In the genomic region with DNA sequence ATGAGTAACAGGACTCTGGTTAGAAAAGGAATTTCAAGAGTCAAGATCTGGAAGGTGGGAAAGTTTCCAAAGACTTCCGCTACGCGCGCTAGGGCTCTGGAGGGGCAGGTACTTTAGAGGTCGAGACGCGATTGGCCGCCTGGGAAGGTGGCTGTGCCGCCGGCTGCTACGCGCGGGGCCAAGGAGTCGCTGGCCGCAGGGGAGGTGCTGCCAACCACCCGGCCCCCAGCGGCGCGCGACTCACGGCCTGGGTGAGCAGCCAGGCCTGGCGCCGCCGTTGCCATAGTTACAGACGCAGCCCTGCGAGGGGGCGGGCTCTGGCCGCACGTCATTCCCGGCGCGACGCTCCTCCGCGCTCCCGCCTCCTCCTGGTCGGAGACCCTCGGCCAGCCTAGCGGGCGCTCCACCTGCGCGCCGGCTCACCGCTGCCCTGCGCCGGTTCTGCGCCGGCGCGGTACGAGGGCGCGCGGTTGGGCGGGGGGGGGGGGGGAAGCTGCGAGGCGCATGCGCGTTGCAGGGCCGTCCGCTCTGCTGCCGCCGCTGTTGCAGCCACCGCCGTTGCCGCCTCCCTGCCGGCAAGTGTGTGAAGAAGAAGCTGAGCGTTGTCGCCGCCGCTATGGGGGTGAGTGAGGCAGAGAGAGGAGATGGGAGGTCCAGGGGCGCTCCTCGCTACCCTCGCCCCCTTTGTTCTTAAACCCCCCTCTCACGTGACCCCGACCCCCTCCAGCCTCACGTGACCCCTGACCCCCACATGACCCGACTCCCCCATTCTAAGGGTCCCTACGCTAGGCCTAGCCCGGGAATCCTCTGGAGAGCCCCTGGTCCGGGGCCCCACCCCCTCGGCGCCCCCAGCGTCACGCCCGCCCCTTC, we compare ENCODE assay signal across 8 cellular contexts. TPM values are rescaled to one million over a fixed set of nuclear protein-coding genes. Genes with fewer than 3 reads are reported as not detected.
DNase-seq lines count a peak whose midpoint lies in the region; ATAC-seq and TF ChIP-seq lines count a peak whose summit lies in the region.

A gene (plus strand): TSS at position 522 of the 870 bp plus-strand sequence. CDS start 95 bp downstream, at position 617.

- ATAC-seq in CD8-positive, alpha-beta T cell = peak; percentile 84
- peak; percentile 82 for ATAC-seq in GM19455 (IDR thresholded peaks at IDR 0.05; ENCODE audit: unreplicated experiment)
- peak; percentile 94 for ATAC-seq in lung (ENCODE audit: insufficient read depth, low FRiP score)

- H3K9me3 Mint-ChIP-seq in CD8-positive, alpha-beta T cell = no peaks in the 10 kb centered on the region
- H3K9me3 Mint-ChIP-seq in activated CD4-positive, alpha-beta memory T cell treated with anti-CD3 and anti-CD28 coated beads for 36 hours = no peaks in the 10 kb centered on the region

- H3K27ac ChIP-seq in CD8-positive, alpha-beta T cell (ENCODE audit: low read depth, low read length) = peak within 1 kb of the TSS; percentile 49
- H3K27ac ChIP-seq in duodenal mucosa (ENCODE audit: low read depth, low read length) = no peak within 1 kb of the TSS
- peak within 1 kb of the TSS; percentile 76 for H3K27ac ChIP-seq in lung (ENCODE audit: low read depth in 1 of 2, low read length in 1 of 2)

- 0% methylated on average over 61 to 82 of the region's 86 CpGs for WGBS in lung, 2 donors

- H3K9ac ChIP-seq in duodenal mucosa (ENCODE audit: low read depth in 1 of 2, low read length in 2 of 2) = peak within 1 kb of the TSS; percentile 77 to 80

- H3K4me3 ChIP-seq in CD8-positive, alpha-beta T cell (ENCODE audit: low read depth, low read length) = peak within 1 kb of the TSS; percentile 73
- H3K4me3 ChIP-seq in duodenal mucosa (ENCODE audit: low read depth in 1 of 2, low read length in 2 of 2) (peak within 1 kb of the TSS; percentile 85 to 87), lung (peak within 1 kb of the TSS; percentile 70)

- no peaks in the 10 kb centered on the region for H3K36me3 ChIP-seq in CD8-positive, alpha-beta T cell (ENCODE audit: insufficient read depth, low read length)
- H3K36me3 ChIP-seq in duodenal mucosa (ENCODE audit: control insufficient read depth in 1 of 2, insufficient read depth in 2 of 2, low read length in 2 of 2) (no peaks in the 10 kb centered on the region), lung (ENCODE audit: control insufficient read depth in 2 of 2, insufficient read depth in 2 of 2, low read length in 2 of 2) (no peaks in the 10 kb centered on the region)

- DNase-seq in CD8-positive, alpha-beta T cell = peak; percentile 77 to 94 (median 89)
- DNase-seq in HK-2 (ENCODE audit: unreplicated experiment) (peak; percentile 94), NCI-H82 treated with DMSO at 0.1 percent for 48 hours (lab: John Stamatoyannopoulos, UW; ENCODE audit: unreplicated experiment) (peak; percentile 81), lung (ENCODE audit: low spot score) (peak; percentile 93)
- peak; percentile 95 for DNase-seq in activated CD4-positive, alpha-beta memory T cell treated with anti-CD3 and anti-CD28 coated beads for 36 hours
- DNase-seq in stimulated activated CD4-positive, alpha-beta T cell treated with anti-CD3 and anti-CD28 coated beads, TNF-alpha, amount 100 ng/mL, for 24 hours (ENCODE audit: low read depth in 3 of 3) = peak; percentile 83 to 93 (median 87)

- peak within 1 kb of the TSS; percentile 90 for H3K4me3 Mint-ChIP-seq in CD8-positive, alpha-beta T cell
- peak within 1 kb of the TSS; percentile 85 for H3K4me3 Mint-ChIP-seq in activated CD4-positive, alpha-beta memory T cell treated with anti-CD3 and anti-CD28 coated beads for 36 hours

- H3K27me3 Mint-ChIP-seq in CD8-positive, alpha-beta T cell (ENCODE audit: low read depth) = no peaks in the 10 kb centered on the region
- no peaks in the 10 kb centered on the region for H3K27me3 Mint-ChIP-seq in activated CD4-positive, alpha-beta memory T cell treated with anti-CD3 and anti-CD28 coated beads for 36 hours

- no peak for TF ChIP-seq CTCF in CD8-positive, alpha-beta T cell (IDR thresholded peaks at IDR 0.05)
- TF ChIP-seq CTCF in lung (IDR thresholded peaks at IDR 0.05; ENCODE audit: control extremely low read depth, extremely low read depth) = no peak

- CTCF ChIA-PET in CD8-positive, alpha-beta T cell (lab: Charles Lee) = interaction anchor here (4.9 kb wide), 1 partner anchor 102 kb away, joined by 30 read pairs; no protein-coding TSS in a partner anchor
- CTCF ChIA-PET in activated CD4-positive, alpha-beta memory T cell treated with anti-CD3 and anti-CD28 coated beads for 36 hours (lab: Charles Lee) = interaction anchor here (1.1 to 2.2 kb wide), 2 partner anchors 36 to 101 kb away, joined by 3 to 15 read pairs; a partner anchor contains a TSS

- POLR2A ChIA-PET in CD8-positive, alpha-beta T cell (lab: Charles Lee) = interaction anchor here (1.5 kb wide), 1 partner anchor 13 kb away, joined by 4 read pairs; no protein-coding TSS in a partner anchor
- POLR2A ChIA-PET in activated CD4-positive, alpha-beta memory T cell treated with anti-CD3 and anti-CD28 coated beads for 36 hours (lab: Charles Lee) = interaction anchor here (0.7 to 1.5 kb wide), 2 partner anchors 47 to 100 kb away, joined by 3 read pairs; a partner anchor contains a TSS

- intact Hi-C loops in CD8-positive, alpha-beta T cell (cut with DNase I, micrococcal nuclease) = loop anchor here (1.0 to 2.0 kb wide), 7 partner anchors 22 to 172 kb away; a partner anchor contains a TSS
- intact Hi-C loops in activated CD4-positive, alpha-beta memory T cell treated with anti-CD3 and anti-CD28 coated beads for 36 hours (cut with micrococcal nuclease) = loop anchor here (1.0 to 2.0 kb wide), 3 partner anchors 20 to 100 kb away; a partner anchor contains a TSS

- peak within 1 kb of the TSS; percentile 79 for H3K27ac Mint-ChIP-seq in CD8-positive, alpha-beta T cell
- peak within 1 kb of the TSS; percentile 54 for H3K27ac Mint-ChIP-seq in activated CD4-positive, alpha-beta memory T cell treated with anti-CD3 and anti-CD28 coated beads for 36 hours

- H3K27me3 ChIP-seq in CD8-positive, alpha-beta T cell (ENCODE audit: insufficient read depth, low read length) = no peaks in the 10 kb centered on the region
- H3K27me3 ChIP-seq in duodenal mucosa (ENCODE audit: control insufficient read depth in 1 of 2, insufficient read depth in 2 of 2, low read length in 2 of 2) (no peaks in the 10 kb centered on the region), lung (ENCODE audit: control insufficient read depth, insufficient read depth) (no peaks in the 10 kb centered on the region)

- peaks cover 7% of the 10 kb centered on the region for H3K36me3 Mint-ChIP-seq in CD8-positive, alpha-beta T cell
- no peaks in the 10 kb centered on the region for H3K36me3 Mint-ChIP-seq in activated CD4-positive, alpha-beta memory T cell treated with anti-CD3 and anti-CD28 coated beads for 36 hours

- peaks cover 29% of the 10 kb centered on the region for H3K4me1 Mint-ChIP-seq in CD8-positive, alpha-beta T cell (ENCODE audit: low read depth)
- H3K4me1 Mint-ChIP-seq in activated CD4-positive, alpha-beta memory T cell treated with anti-CD3 and anti-CD28 coated beads for 36 hours (ENCODE audit: low read depth) = peaks cover 23% of the 10 kb centered on the region

- peaks cover 15% of the 10 kb centered on the region for H3K4me1 ChIP-seq in CD8-positive, alpha-beta T cell (ENCODE audit: insufficient read depth, low read length)
- H3K4me1 ChIP-seq in duodenal mucosa (ENCODE audit: control insufficient read depth in 1 of 2, insufficient read depth in 2 of 2, low read length in 2 of 2) = peaks cover 37 to 46% of the 10 kb centered on the region in 2 donors
- H3K4me1 ChIP-seq in lung (ENCODE audit: control insufficient read depth in 2 of 2, insufficient read depth in 2 of 2, low read length in 2 of 2) = peaks cover 0 to 2% of the 10 kb centered on the region in 2 donors

- H3K9me3 ChIP-seq in CD8-positive, alpha-beta T cell (ENCODE audit: low read length) = no peaks in the 10 kb centered on the region
- H3K9me3 ChIP-seq in duodenal mucosa (ENCODE audit: control insufficient read depth in 1 of 2, low read length in 2 of 2) (no peaks in the 10 kb centered on the region), lung (ENCODE audit: control insufficient read depth in 2 of 2, insufficient read depth in 1 of 2, low read length in 1 of 2) (no peaks in the 10 kb centered on the region)

RNA-seq across cellular contexts. Expression of the gene that starts here (rescaled TPM):
- 10 to 100 TPM; 12.0 to 14.6 TPM for total RNA-seq in CD8-positive, alpha-beta T cell
- 10 to 100 TPM; 15.4 to 17.3 TPM for total RNA-seq in activated CD4-positive, alpha-beta memory T cell treated with anti-CD3 and anti-CD28 coated beads for 36 hours
- 10 to 100 TPM; 18.1 to 20.5 TPM for total RNA-seq in lung
- 1 to 10 TPM; 9.2 to 9.6 TPM for polyA plus RNA-seq in lung
